In genomic region chr3:45329779-45330305, GRCh38 we compare ENCODE assay signal across 14 cellular contexts. TPM values are rescaled to one million over a fixed set of nuclear protein-coding genes. Genes with fewer than 3 reads are reported as not detected.
A peak's percentile ranks its signal among the peaks of the same experiment; 100 is the strongest.
DNase-seq lines count a peak whose midpoint lies in the region; ATAC-seq and TF ChIP-seq lines count a peak whose summit lies in the region.
"Had no signal": no experiment of that assay in that cellular context is flagged by ENCODE, and none has a peak within 500 bp of the region (broad histone marks: within the 10 kb centered on the region; RNA-seq: fewer than 3 reads in every experiment).

No MANE protein-coding gene starts in this region.

- no peaks in the 10 kb centered on the region for H4K20me1 ChIP-seq in DND-41 (ENCODE audit: insufficient read depth, low read length)
- no peaks in the 10 kb centered on the region for H4K20me1 ChIP-seq in PC-3 (ENCODE audit: low read length)

- H3K4me3 Mint-ChIP-seq in activated CD8-positive, alpha-beta T cell treated with anti-CD3 and anti-CD28 coated beads, Interleukin-2, amount 10 ng/mL, durations not matched to agents 7 days and 5 days, result no peak overlapping the region
- H3K4me3 Mint-ChIP-seq in activated CD8-positive, alpha-beta T cell treated with anti-CD3 and anti-CD28 coated beads for 36 hours, result no peak overlapping the region
- H3K4me3 Mint-ChIP-seq: CD4-positive, CD25-positive, alpha-beta regulatory T cell had no signal

- no peak overlapping the region for H3K27ac ChIP-seq in DND-41 (ENCODE audit: low read length)
- no peak overlapping the region for H3K27ac ChIP-seq in PC-3 (ENCODE audit: low read length)
- H3K27ac ChIP-seq: 22Rv1 had no signal

- no peaks in the 10 kb centered on the region for H3K36me3 Mint-ChIP-seq in activated CD8-positive, alpha-beta T cell treated with anti-CD3 and anti-CD28 coated beads, Interleukin-2, amount 10 ng/mL, durations not matched to agents 7 days and 5 days (ENCODE audit: low read depth)
- H3K36me3 Mint-ChIP-seq in activated CD8-positive, alpha-beta T cell treated with anti-CD3 and anti-CD28 coated beads for 36 hours (ENCODE audit: low read depth), result no peaks in the 10 kb centered on the region
- H3K36me3 Mint-ChIP-seq: CD4-positive, CD25-positive, alpha-beta regulatory T cell had no signal

- H3K9me2 ChIP-seq in PC-3 (replicated peaks; ENCODE audit: low read length), result no peaks in the 10 kb centered on the region

- H3K9me3 Mint-ChIP-seq in activated CD8-positive, alpha-beta T cell treated with anti-CD3 and anti-CD28 coated beads, Interleukin-2, amount 10 ng/mL, durations not matched to agents 7 days and 5 days (ENCODE audit: insufficient read depth), result no peaks in the 10 kb centered on the region
- H3K9me3 Mint-ChIP-seq in activated CD8-positive, alpha-beta T cell treated with anti-CD3 and anti-CD28 coated beads for 36 hours, result no peaks in the 10 kb centered on the region

- CTCF ChIA-PET in activated CD8-positive, alpha-beta T cell treated with anti-CD3 and anti-CD28 coated beads, Interleukin-2, amount 10 ng/mL, durations not matched to agents 7 days and 5 days (lab: Charles Lee), result interaction anchor here (1.1 to 1.3 kb wide), 2 partner anchors 289 to 293 kb away, joined by 3 read pairs; no protein-coding TSS in a partner anchor
- CTCF ChIA-PET in activated CD8-positive, alpha-beta T cell treated with anti-CD3 and anti-CD28 coated beads for 36 hours (lab: Charles Lee), result interaction anchor here (0.7 to 1.0 kb wide), 2 partner anchors 103 to 288 kb away, joined by 3 read pairs; no protein-coding TSS in a partner anchor
- CTCF ChIA-PET in PC-3 (lab: Charles Lee), result no interaction called here

- H3K9ac ChIP-seq in DND-41 (ENCODE audit: low read depth, low read length), result no peak overlapping the region
- H3K9ac ChIP-seq in PC-3 (ENCODE audit: low read length), result no peak overlapping the region

- DNase-seq in activated CD8-positive, alpha-beta T cell treated with anti-CD3 and anti-CD28 coated beads, Interleukin-2, amount 10 ng/mL, durations not matched to agents 7 days and 5 days, result no peak
- DNase-seq in activated CD8-positive, alpha-beta T cell treated with anti-CD3 and anti-CD28 coated beads for 36 hours, result no peak
- DNase-seq in DND-41, result no peak
- no peak for DNase-seq in PC-3
- DNase-seq in midbrain (lab: John Stamatoyannopoulos, UW), result peak; percentile 3
- no peak for DNase-seq in HUDEP-2 (lab: John Stamatoyannopoulos, UW; ENCODE audit: unreplicated experiment in 76 of 76)
- no peak for DNase-seq in NCI-H2196 (lab: John Stamatoyannopoulos, UW; ENCODE audit: unreplicated experiment)
- DNase-seq: DMS 273 treated with DMSO at 0.1 percent for 48 hours, GOT3 had no signal

- peak overlapping the region; percentile 66 for H2AFZ ChIP-seq in DND-41 (ENCODE audit: low read depth, low read length)
- H2AFZ ChIP-seq in PC-3 (ENCODE audit: low read length), result no peak overlapping the region

- H3K4me3 ChIP-seq in DND-41 (ENCODE audit: low read depth in 1 of 2, low read length in 2 of 2), result no peak overlapping the region
- no peak overlapping the region for H3K4me3 ChIP-seq in PC-3 (ENCODE audit: low read length)
- H3K4me3 ChIP-seq: HAP-1, K562 had no signal

- POLR2A ChIA-PET in activated CD8-positive, alpha-beta T cell treated with anti-CD3 and anti-CD28 coated beads, Interleukin-2, amount 10 ng/mL, durations not matched to agents 7 days and 5 days (lab: Charles Lee), result no interaction called here
- POLR2A ChIA-PET in activated CD8-positive, alpha-beta T cell treated with anti-CD3 and anti-CD28 coated beads for 36 hours (lab: Charles Lee), result interaction anchor here (0.9 kb wide), 1 partner anchor 287 kb away, joined by 3 read pairs; no protein-coding TSS in a partner anchor
- POLR2A ChIA-PET in PC-3 (lab: Charles Lee; ENCODE audit: unreplicated experiment), result no interaction called here

- H3K9me3 ChIP-seq in DND-41 (ENCODE audit: insufficient read depth, low read length, severe bottlenecking) (no peaks in the 10 kb centered on the region), PC-3 (ENCODE audit: low read length) (no peaks in the 10 kb centered on the region)
- H3K9me3 ChIP-seq: HAP-1 had no signal

- H3K79me2 ChIP-seq in DND-41 (ENCODE audit: insufficient read depth, low read length) (no peaks in the 10 kb centered on the region), PC-3 (ENCODE audit: low read length) (no peaks in the 10 kb centered on the region)

- intact Hi-C loops in activated CD8-positive, alpha-beta T cell treated with anti-CD3 and anti-CD28 coated beads for 36 hours (cut with micrococcal nuclease), result no loop called here
- intact Hi-C loops in PC-3 (cut with micrococcal nuclease), result loop anchor here (2.0 kb wide), 1 partner anchor 289 kb away; no protein-coding TSS in a partner anchor

- no peak overlapping the region for H3K27ac Mint-ChIP-seq in activated CD8-positive, alpha-beta T cell treated with anti-CD3 and anti-CD28 coated beads, Interleukin-2, amount 10 ng/mL, durations not matched to agents 7 days and 5 days
- H3K27ac Mint-ChIP-seq in activated CD8-positive, alpha-beta T cell treated with anti-CD3 and anti-CD28 coated beads for 36 hours, result no peak overlapping the region
- H3K27ac Mint-ChIP-seq: CD4-positive, CD25-positive, alpha-beta regulatory T cell had no signal

- BruUV-seq in PC-3 (replicated peaks; lab: Mats Ljungman, UMichigan), result no TSS peak

- peaks cover 32% of the 10 kb centered on the region for H3K27me3 Mint-ChIP-seq in activated CD8-positive, alpha-beta T cell treated with anti-CD3 and anti-CD28 coated beads, Interleukin-2, amount 10 ng/mL, durations not matched to agents 7 days and 5 days (ENCODE audit: low read depth)
- peaks cover 16% of the 10 kb centered on the region for H3K27me3 Mint-ChIP-seq in activated CD8-positive, alpha-beta T cell treated with anti-CD3 and anti-CD28 coated beads for 36 hours

- no peaks in the 10 kb centered on the region for H3K36me3 ChIP-seq in DND-41 (ENCODE audit: insufficient read depth, low read length)
- H3K36me3 ChIP-seq in PC-3 (ENCODE audit: low read depth, low read length), result no peaks in the 10 kb centered on the region
- H3K36me3 ChIP-seq: HAP-1 had no signal

- H3K4me1 Mint-ChIP-seq in activated CD8-positive, alpha-beta T cell treated with anti-CD3 and anti-CD28 coated beads, Interleukin-2, amount 10 ng/mL, durations not matched to agents 7 days and 5 days (ENCODE audit: low read depth), result no peaks in the 10 kb centered on the region
- H3K4me1 Mint-ChIP-seq in activated CD8-positive, alpha-beta T cell treated with anti-CD3 and anti-CD28 coated beads for 36 hours (ENCODE audit: low read depth), result peaks cover 2% of the 10 kb centered on the region

- H3K4me1 ChIP-seq in DND-41 (ENCODE audit: insufficient read depth, low read length) (peaks cover 10% of the 10 kb centered on the region), PC-3 (ENCODE audit: insufficient read depth, low read length) (peaks cover 7% of the 10 kb centered on the region; the same call in 1 of the 2 replicates)
- H3K4me1 ChIP-seq: HAP-1 had no signal

- H3K4me2 ChIP-seq in DND-41 (ENCODE audit: insufficient read depth, low read length), result no peak overlapping the region
- H3K4me2 ChIP-seq in PC-3 (ENCODE audit: low read length), result peak overlapping the region; percentile 1; the same call in 1 of the 2 replicates

- H3F3A ChIP-seq in PC-3 (ENCODE audit: low read length, unreplicated experiment), result no peaks in the 10 kb centered on the region

- H3K27me3 ChIP-seq in DND-41 (ENCODE audit: insufficient read depth, low read length, poor library complexity) (no peaks in the 10 kb centered on the region), PC-3 (ENCODE audit: low read length) (peaks cover 27% of the 10 kb centered on the region)

- peak; percentile 30 for ATAC-seq in activated CD8-positive, alpha-beta T cell treated with anti-CD3 and anti-CD28 coated beads, Interleukin-2, amount 10 ng/mL, durations not matched to agents 7 days and 5 days
- no peak for ATAC-seq in activated CD8-positive, alpha-beta T cell treated with anti-CD3 and anti-CD28 coated beads for 36 hours
- peak; percentile 63 for ATAC-seq in DND-41 (ENCODE audit: insufficient read depth, low read depth)
- ATAC-seq in PC-3, result no peak
- no peak for ATAC-seq in HG02884 (IDR thresholded peaks at IDR 0.05; ENCODE audit: unreplicated experiment)

- no peak for TF ChIP-seq CTCF in activated CD8-positive, alpha-beta T cell treated with anti-CD3 and anti-CD28 coated beads for 36 hours (IDR thresholded peaks at IDR 0.05)
- TF ChIP-seq CTCF in DND-41 (IDR thresholded peaks at IDR 0.05; ENCODE audit: borderline replicate concordance, extremely low read depth, low read length, poor library complexity, severe bottlenecking), result no peak
- TF ChIP-seq CTCF in PC-3 (conservative IDR thresholded peaks at IDR 0.05; ENCODE audit: low read depth, low read length), result no peak

RNA-seq across cellular contexts. Expression of gene LARS2, which starts 58.5 kb away (rescaled TPM):
- 10 to 100 TPM; 29.0 to 32.1 TPM for total RNA-seq in activated CD8-positive, alpha-beta T cell treated with anti-CD3 and anti-CD28 coated beads, Interleukin-2, amount 10 ng/mL, durations not matched to agents 7 days and 5 days
- 10 to 100 TPM; 29.2 to 33.1 TPM for total RNA-seq in activated CD8-positive, alpha-beta T cell treated with anti-CD3 and anti-CD28 coated beads for 36 hours
- 29.8 and 34.3 TPM in 2 replicates for total RNA-seq in PC-3 (2014; rRNA removed)

Comparison
In these comparisons a context has a peak if more than half of its experiments do, and no peak if none do; other contexts are left out.
1. ATAC-seq: peak in activated CD8-positive, alpha-beta T cell treated with anti-CD3 and anti-CD28 coated beads, Interleukin-2, amount 10 ng/mL, durations not matched to agents 7 days and 5 days (single experiment) and DND-41 (single experiment); none in activated CD8-positive, alpha-beta T cell treated with anti-CD3 and anti-CD28 coated beads for 36 hours (single experiment), PC-3 (single experiment) and HG02884 (single experiment).